8 cellular contexts compared by ENCODE assay signal in genomic region chr17:41690497-41690896, GRCh38. TPM values are rescaled to one million over a fixed set of nuclear protein-coding genes. Genes with fewer than 3 reads are reported as not detected.
DNase-seq lines count a peak whose midpoint lies in the region; ATAC-seq and TF ChIP-seq lines count a peak whose summit lies in the region.

No MANE protein-coding gene starts in this region.

- H3K4me1 ChIP-seq in right atrium auricular region (peaks cover 0 to 30% of the 10 kb centered on the region in 2 donors), mesodermal cell (ENCODE audit: control insufficient read depth, insufficient read depth, low read length, poor library complexity, severe bottlenecking) (peaks cover 5% of the 10 kb centered on the region)

- intact Hi-C loops in cardiac septum (cut with DNase I) = no loop called here

- in situ Hi-C loops in brain microvascular endothelial cell (cut with HindIII; ENCODE audit: low pct_ligation_motif_present, low sequenced_read_pairs) = no loop called here

- peak overlapping the region; percentile 92 to 99 for H3K4me3 ChIP-seq in right atrium auricular region
- H3K4me3 ChIP-seq in brain microvascular endothelial cell (ENCODE audit: low read depth, low read length) = peak overlapping the region; percentile 99
- peak overlapping the region; percentile 93 for H3K4me3 ChIP-seq in mesodermal cell (ENCODE audit: extremely low read depth, insufficient read depth, low read length, poor library complexity, severe bottlenecking)

- 100% methylated on average over 1 of the region's 2 CpGs for WGBS in mesodermal cell (ENCODE audit: insufficient coverage in 2 of 2), 2 experiments

- H3K27me3 ChIP-seq in right atrium auricular region (no peaks in the 10 kb centered on the region), brain microvascular endothelial cell (replicated peaks) (no peaks in the 10 kb centered on the region)

- H3K27ac ChIP-seq in right atrium auricular region = peak overlapping the region; percentile 100
- H3K27ac ChIP-seq in brain microvascular endothelial cell = peak overlapping the region; percentile 98
- H3K27ac ChIP-seq in mesodermal cell (ENCODE audit: low read depth, low read length, severe bottlenecking) = peak overlapping the region; percentile 100

- peaks cover 62% of the 10 kb centered on the region for H3K36me3 ChIP-seq in right atrium auricular region
- peaks cover 52% of the 10 kb centered on the region for H3K36me3 ChIP-seq in brain microvascular endothelial cell (replicated peaks)
- H3K36me3 ChIP-seq in mesodermal cell (ENCODE audit: control insufficient read depth, insufficient read depth, low read length) = peaks cover 57% of the 10 kb centered on the region

- TF ChIP-seq CTCF in right atrium auricular region (IDR thresholded peaks at IDR 0.05) = no peak
- TF ChIP-seq CTCF in brain microvascular endothelial cell (IDR thresholded peaks at IDR 0.05; ENCODE audit: low read depth, low read length, missing control alignments) = no peak

- ATAC-seq in GM21576 (IDR thresholded peaks at IDR 0.05; ENCODE audit: unreplicated experiment) (no peak), GM19395 (IDR thresholded peaks at IDR 0.05; ENCODE audit: unreplicated experiment) (no peak)

- DNase-seq in right atrium auricular region (ENCODE audit: low spot score) = no peak
- DNase-seq in cardiac septum (ENCODE audit: low spot score) = no peak
- DNase-seq in brain microvascular endothelial cell = no peak
- DNase-seq in NCI-H446 (lab: John Stamatoyannopoulos, UW) = no peak
- no peak for DNase-seq in SKM-1 (lab: John Stamatoyannopoulos, UW; ENCODE audit: unreplicated experiment)

- H3K9me3 ChIP-seq in right atrium auricular region (no peaks in the 10 kb centered on the region), mesodermal cell (ENCODE audit: control insufficient read depth, low read length) (peaks cover 3% of the 10 kb centered on the region)

RNA-seq across cellular contexts. Expression of gene EIF1, which starts 1.8 kb away (rescaled TPM):
- total RNA-seq in right atrium auricular region (100 to 1,000 TPM; 331 to 390 TPM), cardiac septum (1,014 TPM)
- 985 TPM for polyA plus RNA-seq in mesodermal cell (2013, experiment 1 of 2)
- polyA plus RNA-seq in mesodermal cell (2013, experiment 2 of 2) = 970 TPM

RNA-seq across cellular contexts. Expression of gene GAST, which starts 21.6 kb away (rescaled TPM):
- not detected for total RNA-seq in right atrium auricular region
- total RNA-seq in cardiac septum = not detected
- not detected for polyA plus RNA-seq in mesodermal cell (2013, experiment 1 of 2)
- polyA plus RNA-seq in mesodermal cell (2013, experiment 2 of 2) = not detected

RNA-seq across cellular contexts. Expression of gene HAP1, which starts 43.9 kb away (rescaled TPM):
- under 1 TPM in 1 of 2 donors, not detected in 1; 0.08 TPM for total RNA-seq in right atrium auricular region
- 0.08 TPM for total RNA-seq in cardiac septum
- polyA plus RNA-seq in mesodermal cell (2013, experiment 1 of 2) = 0.77 TPM
- polyA plus RNA-seq in mesodermal cell (2013, experiment 2 of 2) = 0.51 TPM
